Comparison of ENCODE assay signal across 1 cellular context in the genomic region with DNA sequence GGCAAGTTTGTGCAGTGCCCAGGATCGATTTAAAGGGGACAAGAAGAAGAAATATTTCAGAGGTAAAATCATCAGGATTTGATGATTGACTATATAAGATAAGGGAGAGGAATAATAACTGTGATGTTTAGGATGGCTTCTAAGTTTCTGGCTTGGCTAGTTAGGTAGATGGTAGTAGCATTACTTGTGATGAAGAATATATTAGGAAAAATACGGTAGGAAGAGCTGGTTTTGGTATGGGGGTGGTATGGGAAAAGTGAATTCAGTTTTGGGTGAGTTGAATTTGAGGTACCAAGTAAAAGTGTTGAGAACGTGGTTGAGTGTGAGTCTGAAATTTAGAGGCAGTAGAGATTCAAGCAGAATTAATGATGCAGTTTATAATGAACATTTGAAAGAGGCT.
A peak's percentile ranks its signal among the peaks of the same experiment; 100 is the strongest.
TF ChIP-seq lines count a peak whose summit lies in the region.

No MANE protein-coding gene starts in this region.

TF ChIP-seq in K562, 482 proteins besides CTCF, POLR2A, EP300 and RAD21:
- TF ChIP-seq JUND (IDR thresholded peaks at IDR 0.05; ENCODE audit: borderline replicate concordance, low read depth, low read length) (no peak), JUND (tag; IDR thresholded peaks at IDR 0.05; ENCODE audit: borderline replicate concordance, low read depth, low read length) (no peak)
- TF ChIP-seq, protein P1, sequence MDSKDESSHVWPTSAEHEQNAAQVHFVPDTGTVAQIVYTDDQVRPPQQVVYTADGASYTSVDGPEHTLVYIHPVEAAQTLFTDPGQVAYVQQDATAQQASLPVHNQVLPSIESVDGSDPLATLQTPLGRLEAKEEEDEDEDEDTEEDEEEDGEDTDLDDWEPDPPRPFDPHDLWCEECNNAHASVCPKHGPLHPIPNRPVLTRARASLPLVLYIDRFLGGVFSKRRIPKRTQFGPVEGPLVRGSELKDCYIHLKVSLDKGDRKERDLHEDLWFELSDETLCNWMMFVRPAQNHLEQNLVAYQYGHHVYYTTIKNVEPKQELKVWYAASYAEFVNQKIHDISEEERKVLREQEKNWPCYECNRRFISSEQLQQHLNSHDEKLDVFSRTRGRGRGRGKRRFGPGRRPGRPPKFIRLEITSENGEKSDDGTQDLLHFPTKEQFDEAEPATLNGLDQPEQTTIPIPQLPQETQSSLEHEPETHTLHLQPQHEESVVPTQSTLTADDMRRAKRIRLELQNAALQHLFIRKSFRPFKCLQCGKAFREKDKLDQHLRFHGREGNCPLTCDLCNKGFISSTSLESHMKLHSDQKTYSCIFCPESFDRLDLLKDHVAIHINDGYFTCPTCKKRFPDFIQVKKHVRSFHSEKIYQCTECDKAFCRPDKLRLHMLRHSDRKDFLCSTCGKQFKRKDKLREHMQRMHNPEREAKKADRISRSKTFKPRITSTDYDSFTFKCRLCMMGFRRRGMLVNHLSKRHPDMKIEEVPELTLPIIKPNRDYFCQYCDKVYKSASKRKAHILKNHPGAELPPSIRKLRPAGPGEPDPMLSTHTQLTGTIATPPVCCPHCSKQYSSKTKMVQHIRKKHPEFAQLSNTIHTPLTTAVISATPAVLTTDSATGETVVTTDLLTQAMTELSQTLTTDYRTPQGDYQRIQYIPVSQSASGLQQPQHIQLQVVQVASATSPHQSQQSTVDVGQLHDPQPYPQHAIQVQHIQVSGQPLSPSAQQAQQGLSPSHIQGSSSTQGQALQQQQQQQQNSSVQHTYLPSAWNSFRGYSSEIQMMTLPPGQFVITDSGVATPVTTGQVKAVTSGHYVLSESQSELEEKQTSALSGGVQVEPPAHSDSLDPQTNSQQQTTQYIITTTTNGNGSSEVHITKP (IDR thresholded peaks at IDR 0.05; ENCODE audit: partially characterized antibody), result peak; percentile 40
- TF ChIP-seq, protein P2, sequence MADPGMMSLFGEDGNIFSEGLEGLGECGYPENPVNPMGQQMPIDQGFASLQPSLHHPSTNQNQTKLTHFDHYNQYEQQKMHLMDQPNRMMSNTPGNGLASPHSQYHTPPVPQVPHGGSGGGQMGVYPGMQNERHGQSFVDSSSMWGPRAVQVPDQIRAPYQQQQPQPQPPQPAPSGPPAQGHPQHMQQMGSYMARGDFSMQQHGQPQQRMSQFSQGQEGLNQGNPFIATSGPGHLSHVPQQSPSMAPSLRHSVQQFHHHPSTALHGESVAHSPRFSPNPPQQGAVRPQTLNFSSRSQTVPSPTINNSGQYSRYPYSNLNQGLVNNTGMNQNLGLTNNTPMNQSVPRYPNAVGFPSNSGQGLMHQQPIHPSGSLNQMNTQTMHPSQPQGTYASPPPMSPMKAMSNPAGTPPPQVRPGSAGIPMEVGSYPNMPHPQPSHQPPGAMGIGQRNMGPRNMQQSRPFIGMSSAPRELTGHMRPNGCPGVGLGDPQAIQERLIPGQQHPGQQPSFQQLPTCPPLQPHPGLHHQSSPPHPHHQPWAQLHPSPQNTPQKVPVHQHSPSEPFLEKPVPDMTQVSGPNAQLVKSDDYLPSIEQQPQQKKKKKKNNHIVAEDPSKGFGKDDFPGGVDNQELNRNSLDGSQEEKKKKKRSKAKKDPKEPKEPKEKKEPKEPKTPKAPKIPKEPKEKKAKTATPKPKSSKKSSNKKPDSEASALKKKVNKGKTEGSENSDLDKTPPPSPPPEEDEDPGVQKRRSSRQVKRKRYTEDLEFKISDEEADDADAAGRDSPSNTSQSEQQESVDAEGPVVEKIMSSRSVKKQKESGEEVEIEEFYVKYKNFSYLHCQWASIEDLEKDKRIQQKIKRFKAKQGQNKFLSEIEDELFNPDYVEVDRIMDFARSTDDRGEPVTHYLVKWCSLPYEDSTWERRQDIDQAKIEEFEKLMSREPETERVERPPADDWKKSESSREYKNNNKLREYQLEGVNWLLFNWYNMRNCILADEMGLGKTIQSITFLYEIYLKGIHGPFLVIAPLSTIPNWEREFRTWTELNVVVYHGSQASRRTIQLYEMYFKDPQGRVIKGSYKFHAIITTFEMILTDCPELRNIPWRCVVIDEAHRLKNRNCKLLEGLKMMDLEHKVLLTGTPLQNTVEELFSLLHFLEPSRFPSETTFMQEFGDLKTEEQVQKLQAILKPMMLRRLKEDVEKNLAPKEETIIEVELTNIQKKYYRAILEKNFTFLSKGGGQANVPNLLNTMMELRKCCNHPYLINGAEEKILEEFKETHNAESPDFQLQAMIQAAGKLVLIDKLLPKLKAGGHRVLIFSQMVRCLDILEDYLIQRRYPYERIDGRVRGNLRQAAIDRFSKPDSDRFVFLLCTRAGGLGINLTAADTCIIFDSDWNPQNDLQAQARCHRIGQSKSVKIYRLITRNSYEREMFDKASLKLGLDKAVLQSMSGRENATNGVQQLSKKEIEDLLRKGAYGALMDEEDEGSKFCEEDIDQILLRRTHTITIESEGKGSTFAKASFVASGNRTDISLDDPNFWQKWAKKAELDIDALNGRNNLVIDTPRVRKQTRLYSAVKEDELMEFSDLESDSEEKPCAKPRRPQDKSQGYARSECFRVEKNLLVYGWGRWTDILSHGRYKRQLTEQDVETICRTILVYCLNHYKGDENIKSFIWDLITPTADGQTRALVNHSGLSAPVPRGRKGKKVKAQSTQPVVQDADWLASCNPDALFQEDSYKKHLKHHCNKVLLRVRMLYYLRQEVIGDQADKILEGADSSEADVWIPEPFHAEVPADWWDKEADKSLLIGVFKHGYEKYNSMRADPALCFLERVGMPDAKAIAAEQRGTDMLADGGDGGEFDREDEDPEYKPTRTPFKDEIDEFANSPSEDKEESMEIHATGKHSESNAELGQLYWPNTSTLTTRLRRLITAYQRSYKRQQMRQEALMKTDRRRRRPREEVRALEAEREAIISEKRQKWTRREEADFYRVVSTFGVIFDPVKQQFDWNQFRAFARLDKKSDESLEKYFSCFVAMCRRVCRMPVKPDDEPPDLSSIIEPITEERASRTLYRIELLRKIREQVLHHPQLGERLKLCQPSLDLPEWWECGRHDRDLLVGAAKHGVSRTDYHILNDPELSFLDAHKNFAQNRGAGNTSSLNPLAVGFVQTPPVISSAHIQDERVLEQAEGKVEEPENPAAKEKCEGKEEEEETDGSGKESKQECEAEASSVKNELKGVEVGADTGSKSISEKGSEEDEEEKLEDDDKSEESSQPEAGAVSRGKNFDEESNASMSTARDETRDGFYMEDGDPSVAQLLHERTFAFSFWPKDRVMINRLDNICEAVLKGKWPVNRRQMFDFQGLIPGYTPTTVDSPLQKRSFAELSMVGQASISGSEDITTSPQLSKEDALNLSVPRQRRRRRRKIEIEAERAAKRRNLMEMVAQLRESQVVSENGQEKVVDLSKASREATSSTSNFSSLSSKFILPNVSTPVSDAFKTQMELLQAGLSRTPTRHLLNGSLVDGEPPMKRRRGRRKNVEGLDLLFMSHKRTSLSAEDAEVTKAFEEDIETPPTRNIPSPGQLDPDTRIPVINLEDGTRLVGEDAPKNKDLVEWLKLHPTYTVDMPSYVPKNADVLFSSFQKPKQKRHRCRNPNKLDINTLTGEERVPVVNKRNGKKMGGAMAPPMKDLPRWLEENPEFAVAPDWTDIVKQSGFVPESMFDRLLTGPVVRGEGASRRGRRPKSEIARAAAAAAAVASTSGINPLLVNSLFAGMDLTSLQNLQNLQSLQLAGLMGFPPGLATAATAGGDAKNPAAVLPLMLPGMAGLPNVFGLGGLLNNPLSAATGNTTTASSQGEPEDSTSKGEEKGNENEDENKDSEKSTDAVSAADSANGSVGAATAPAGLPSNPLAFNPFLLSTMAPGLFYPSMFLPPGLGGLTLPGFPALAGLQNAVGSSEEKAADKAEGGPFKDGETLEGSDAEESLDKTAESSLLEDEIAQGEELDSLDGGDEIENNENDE (IDR thresholded peaks at IDR 0.05; ENCODE audit: low read depth, low read length), result peak; percentile 88
